In genomic region chr7:144397086-144397485, GRCh38 we compare ENCODE assay signal across 2 cellular contexts.
TF ChIP-seq lines count a peak whose summit lies in the region.

No MANE protein-coding gene starts in this region.

TF ChIP-seq in HepG2, 621 proteins besides CTCF, POLR2A, EP300 and RAD21:
- no peak for TF ChIP-seq ZNF674 (CRISPR knock-in tag; IDR thresholded peaks at IDR 0.05; ENCODE audit: low read depth)
- TF ChIP-seq HMGXB4 (CRISPR knock-in tag; IDR thresholded peaks at IDR 0.05; ENCODE audit: borderline replicate concordance in 1 of 2, low read depth in 1 of 2), result no peak
- no peak for TF ChIP-seq ZFP37 (CRISPR knock-in tag; IDR thresholded peaks at IDR 0.05; ENCODE audit: borderline replicate concordance)
- TF ChIP-seq SMAD3 (CRISPR knock-in tag; IDR thresholded peaks at IDR 0.05), result no peak
- no peak for TF ChIP-seq TARDBP (CRISPR knock-in tag; IDR thresholded peaks at IDR 0.05)
- TF ChIP-seq ZNF672 (CRISPR knock-in tag; IDR thresholded peaks at IDR 0.05), result no peak

TF ChIP-seq in K562, 482 proteins besides CTCF, POLR2A, EP300 and RAD21:
- TF ChIP-seq GTF3C2 (IDR thresholded peaks at IDR 0.05; ENCODE audit: borderline replicate concordance, extremely low read depth, insufficient read length) (no peak), POLR2AphosphoS5 (IDR thresholded peaks at IDR 0.05; ENCODE audit: control insufficient read depth, insufficient read depth, low read depth, low read length) (no peak), NCOA2 (IDR thresholded peaks at IDR 0.05; ENCODE audit: partially characterized antibody in 2 of 2) (no peak), SMARCC2 (IDR thresholded peaks at IDR 0.05; ENCODE audit: low read depth) (no peak), HMGN3 (IDR thresholded peaks at IDR 0.05; ENCODE audit: borderline replicate concordance, extremely low read depth, insufficient read length, low read depth, low read length) (no peak), PTBP1 (IDR thresholded peaks at IDR 0.05; ENCODE audit: low read depth, low read length) (no peak), RNF219 (CRISPR knock-in tag; IDR thresholded peaks at IDR 0.05) (no peak), MEIS2 (IDR thresholded peaks at IDR 0.05; ENCODE audit: partially characterized antibody) (no peak), TCF7L2 (IDR thresholded peaks at IDR 0.05; ENCODE audit: low read depth, low read length) (no peak), ZBTB7A (IDR thresholded peaks at IDR 0.05; ENCODE audit: borderline replicate concordance, control insufficient read depth, low read depth, low read length) (no peak), SP2 (IDR thresholded peaks at IDR 0.05; ENCODE audit: extremely low read depth, low read depth, low read length, poor library complexity, severe bottlenecking) (no peak)
- TF ChIP-seq, protein P1, sequence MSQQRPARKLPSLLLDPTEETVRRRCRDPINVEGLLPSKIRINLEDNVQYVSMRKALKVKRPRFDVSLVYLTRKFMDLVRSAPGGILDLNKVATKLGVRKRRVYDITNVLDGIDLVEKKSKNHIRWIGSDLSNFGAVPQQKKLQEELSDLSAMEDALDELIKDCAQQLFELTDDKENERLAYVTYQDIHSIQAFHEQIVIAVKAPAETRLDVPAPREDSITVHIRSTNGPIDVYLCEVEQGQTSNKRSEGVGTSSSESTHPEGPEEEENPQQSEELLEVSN (IDR thresholded peaks at IDR 0.05; ENCODE audit: borderline replicate concordance in 1 of 2, extremely low read depth in 1 of 2, insufficient read depth in 1 of 2, insufficient read length in 1 of 2, low read depth in 1 of 2, low read length in 1 of 2, poor library complexity in 1 of 2, severe bottlenecking in 1 of 2), result no peak
- TF ChIP-seq, protein P2, sequence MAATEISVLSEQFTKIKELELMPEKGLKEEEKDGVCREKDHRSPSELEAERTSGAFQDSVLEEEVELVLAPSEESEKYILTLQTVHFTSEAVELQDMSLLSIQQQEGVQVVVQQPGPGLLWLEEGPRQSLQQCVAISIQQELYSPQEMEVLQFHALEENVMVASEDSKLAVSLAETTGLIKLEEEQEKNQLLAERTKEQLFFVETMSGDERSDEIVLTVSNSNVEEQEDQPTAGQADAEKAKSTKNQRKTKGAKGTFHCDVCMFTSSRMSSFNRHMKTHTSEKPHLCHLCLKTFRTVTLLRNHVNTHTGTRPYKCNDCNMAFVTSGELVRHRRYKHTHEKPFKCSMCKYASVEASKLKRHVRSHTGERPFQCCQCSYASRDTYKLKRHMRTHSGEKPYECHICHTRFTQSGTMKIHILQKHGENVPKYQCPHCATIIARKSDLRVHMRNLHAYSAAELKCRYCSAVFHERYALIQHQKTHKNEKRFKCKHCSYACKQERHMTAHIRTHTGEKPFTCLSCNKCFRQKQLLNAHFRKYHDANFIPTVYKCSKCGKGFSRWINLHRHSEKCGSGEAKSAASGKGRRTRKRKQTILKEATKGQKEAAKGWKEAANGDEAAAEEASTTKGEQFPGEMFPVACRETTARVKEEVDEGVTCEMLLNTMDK (IDR thresholded peaks at IDR 0.05; ENCODE audit: borderline replicate concordance, insufficient read depth, low read depth, low read length, poor library complexity, severe bottlenecking), result no peak
- TF ChIP-seq, protein P3, sequence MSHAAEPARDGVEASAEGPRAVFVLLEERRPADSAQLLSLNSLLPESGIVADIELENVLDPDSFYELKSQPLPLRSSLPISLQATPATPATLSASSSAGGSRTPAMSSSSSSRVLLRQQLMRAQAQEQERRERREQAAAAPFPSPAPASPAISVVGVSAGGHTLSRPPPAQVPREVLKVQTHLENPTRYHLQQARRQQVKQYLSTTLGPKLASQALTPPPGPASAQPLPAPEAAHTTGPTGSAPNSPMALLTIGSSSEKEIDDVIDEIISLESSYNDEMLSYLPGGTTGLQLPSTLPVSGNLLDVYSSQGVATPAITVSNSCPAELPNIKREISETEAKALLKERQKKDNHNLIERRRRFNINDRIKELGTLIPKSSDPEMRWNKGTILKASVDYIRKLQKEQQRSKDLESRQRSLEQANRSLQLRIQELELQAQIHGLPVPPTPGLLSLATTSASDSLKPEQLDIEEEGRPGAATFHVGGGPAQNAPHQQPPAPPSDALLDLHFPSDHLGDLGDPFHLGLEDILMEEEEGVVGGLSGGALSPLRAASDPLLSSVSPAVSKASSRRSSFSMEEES (CRISPR knock-in tag; IDR thresholded peaks at IDR 0.05), result no peak
